ENCODE assay signal across 8 cellular contexts in genomic region chr4:88592600-88593448, GRCh38. TPM values are rescaled to one million over a fixed set of nuclear protein-coding genes. Genes with fewer than 3 reads are reported as not detected.
DNase-seq lines count a peak whose midpoint lies in the region; ATAC-seq and TF ChIP-seq lines count a peak whose summit lies in the region.

No MANE protein-coding gene starts in this region.

- peaks cover 23% of the 10 kb centered on the region for H3K36me3 Mint-ChIP-seq in activated B cell treated with CpG ODN at 0.5 μM for 24 hours (ENCODE audit: low read depth)

- CTCF ChIA-PET in activated B cell treated with CpG ODN at 0.5 μM for 24 hours (lab: Charles Lee), result interaction anchor here (1.0 kb wide), 1 partner anchor 66 kb away, joined by 3 read pairs; no protein-coding TSS in a partner anchor

- peaks cover 37% of the 10 kb centered on the region for H3K4me1 Mint-ChIP-seq in activated B cell treated with CpG ODN at 0.5 μM for 24 hours

- H3K4me3 Mint-ChIP-seq in activated B cell treated with CpG ODN at 0.5 μM for 24 hours, result peak overlapping the region; percentile 94

- H3K9me3 Mint-ChIP-seq in activated B cell treated with CpG ODN at 0.5 μM for 24 hours, result no peaks in the 10 kb centered on the region

- intact Hi-C loops in activated B cell treated with CpG ODN at 0.5 μM for 24 hours (cut with micrococcal nuclease), result loop anchor here (1.0 to 10.0 kb wide), 13 partner anchors 20 to 1658 kb away; partner anchors contain the start of genes AFF1, HERC5, HERC6 and HSD17B11

- ATAC-seq in HG02623 (IDR thresholded peaks at IDR 0.05; ENCODE audit: unreplicated experiment), result peak; percentile 73
- ATAC-seq in activated B cell treated with CpG ODN at 0.5 μM for 24 hours (ENCODE audit: low read depth), result peak; percentile 79

- peak overlapping the region; percentile 84 for H3K27ac Mint-ChIP-seq in activated B cell treated with CpG ODN at 0.5 μM for 24 hours

- DNase-seq in NCI-H1092 treated with DMSO at 0.1 percent for 48 hours (lab: John Stamatoyannopoulos, UW), result peak; percentile 51
- DNase-seq in NCI-H1092 (lab: John Stamatoyannopoulos, UW), result no peak
- DNase-seq in NCI-H1105 treated with DMSO at 0.1 percent for 48 hours (lab: John Stamatoyannopoulos, UW), result peak; percentile 28
- peak; percentile 77 for DNase-seq in activated B cell treated with CpG ODN at 0.5 μM for 24 hours
- DNase-seq in cardiac fibroblast (ENCODE audit: low read depth in 2 of 2), result peak; percentile 68 to 77
- peak; percentile 84 for DNase-seq in islet precursor cell
- DNase-seq in stimulated activated CD4-positive, alpha-beta T cell treated with anti-CD3 and anti-CD28 coated beads, Interleukin-12 subunit alpha, Interleukin-12 subunit beta, amount 100 ng/mL, for 48 hours (ENCODE audit: low read depth in 2 of 3, low spot score in 1 of 3), result peak; percentile 76 to 79 (median 76)

- H3K27me3 Mint-ChIP-seq in activated B cell treated with CpG ODN at 0.5 μM for 24 hours, result no peaks in the 10 kb centered on the region

- H3K4me3 ChIP-seq in cardiac fibroblast (replicated peaks in 1 of 2; ENCODE audit: low read depth in 2 of 2, low read length in 2 of 2), result peak overlapping the region; percentile 83 to 90

- TF ChIP-seq CTCF in activated B cell treated with CpG ODN at 0.5 μM for 24 hours (IDR thresholded peaks at IDR 0.05) (no peak), cardiac fibroblast (IDR thresholded peaks at IDR 0.05; ENCODE audit: low read depth, low read length) (no peak)

- POLR2A ChIA-PET in activated B cell treated with CpG ODN at 0.5 μM for 24 hours (lab: Charles Lee), result interaction anchor here (0.7 to 3.0 kb wide), 9 partner anchors 9 to 309 kb away, joined by 3 to 18 read pairs (median 5); partner anchors contain the start of genes HERC5, HERC6, NAP1L5 and PPM1K

RNA-seq across cellular contexts. Expression of gene HERC3, which starts 0.5 kb away (rescaled TPM):
- total RNA-seq in activated B cell treated with CpG ODN at 0.5 μM for 24 hours, result 23.8 and 27.5 TPM in 2 replicates
